15 cellular contexts compared by ENCODE assay signal in genomic region chr6:134516582-134516981, GRCh38.
DNase-seq lines count a peak whose midpoint lies in the region; ATAC-seq and TF ChIP-seq lines count a peak whose summit lies in the region.
"Had no signal": no experiment of that assay in that cellular context is flagged by ENCODE, and none has a peak within 500 bp of the region (broad histone marks: within the 10 kb centered on the region; RNA-seq: fewer than 3 reads in every experiment).

No MANE protein-coding gene starts in this region.

- in situ Hi-C loops in G401 (cut with HindIII; ENCODE audit: low sequenced_read_pairs) = no loop called here

- H3K27me3 ChIP-seq in BLaER1 treated with 17β-estradiol and CSF1 and Interleukin-3, amounts not matched to agents 10 nM and 100 nM = no peaks in the 10 kb centered on the region
- H3K27me3 ChIP-seq in adipocyte (replicated peaks; ENCODE audit: control insufficient read depth, insufficient read depth, low read length) = no peaks in the 10 kb centered on the region
- no peaks in the 10 kb centered on the region for H3K27me3 ChIP-seq in foreskin keratinocyte
- H3K27me3 ChIP-seq in sigmoid colon = no peaks in the 10 kb centered on the region

- H3K27ac ChIP-seq in BLaER1 treated with 17β-estradiol and CSF1 and Interleukin-3, amounts not matched to agents 10 nM and 100 nM = peak overlapping the region; percentile 74 to 87 (median 81)
- peak overlapping the region; percentile 27 for H3K27ac ChIP-seq in foreskin keratinocyte
- peak overlapping the region in 3 of 4 donors; percentile 13 to 46 (median 34) for H3K27ac ChIP-seq in sigmoid colon
- H3K27ac ChIP-seq: WERI-Rb-1 had no signal

- peak overlapping the region in 3 of 10 experiments; percentile 0 to 49 (median 41); a peak in 2 of 20 replicates for H3K4me3 ChIP-seq in BLaER1 treated with 17β-estradiol and CSF1 and Interleukin-3, amounts not matched to agents 10 nM and 100 nM
- H3K4me3 ChIP-seq in adipocyte (ENCODE audit: low read length) = peak overlapping the region; percentile 59
- no peak overlapping the region for H3K4me3 ChIP-seq in sigmoid colon

- H3K4me2 ChIP-seq in BLaER1 treated with 17β-estradiol and CSF1 and Interleukin-3, amounts not matched to agents 10 nM and 100 nM = peak overlapping the region; percentile 72 to 95 (median 84)

- no peaks in the 10 kb centered on the region for H3K9me3 ChIP-seq in BLaER1 treated with 17β-estradiol and CSF1 and Interleukin-3, amounts not matched to agents 10 nM and 100 nM (replicated peaks in 1 of 11)
- H3K9me3 ChIP-seq in adipocyte (ENCODE audit: control insufficient read depth, low read length) (no peaks in the 10 kb centered on the region), sigmoid colon (no peaks in the 10 kb centered on the region)

- TF ChIP-seq CTCF in foreskin keratinocyte (conservative IDR thresholded peaks at IDR 0.05) = no peak
- no peak for TF ChIP-seq CTCF in sigmoid colon (IDR thresholded peaks at IDR 0.05)

- H3K9ac ChIP-seq in BLaER1 treated with 17β-estradiol and CSF1 and Interleukin-3, amounts not matched to agents 10 nM and 100 nM = peak overlapping the region; percentile 59 to 80 (median 73); a peak in 21 of 22 replicates
- H3K9ac ChIP-seq in adipocyte (ENCODE audit: low read length) = no peak overlapping the region

- DNase-seq in adipocyte (ENCODE audit: low read depth) = no peak
- no peak for DNase-seq in foreskin keratinocyte
- no peak for DNase-seq in sigmoid colon
- DNase-seq in activated CD8-positive, alpha-beta memory T cell treated with anti-CD3 and anti-CD28 coated beads, Interleukin-2, amount 50 U/mL, for 48 hours = no peak
- no peak for DNase-seq in NCI-H524 (lab: John Stamatoyannopoulos, UW)
- DNase-seq in G401 (ENCODE audit: low spot score) = no peak
- DNase-seq in T1000 (lab: John Stamatoyannopoulos, UW) = no peak
- DNase-seq: activated gamma-delta T cell treated with Interleukin-2 at 50 U/mL for 16 hours; effector CD8-positive, alpha-beta T cell; MM.1S; NCI-H82; T-helper 1 cell; WERI-Rb-1 had no signal

- no peak for TF ChIP-seq POLR2A in sigmoid colon (IDR thresholded peaks at IDR 0.05)

- H3K4me1 ChIP-seq in BLaER1 treated with 17β-estradiol and CSF1 and Interleukin-3, amounts not matched to agents 10 nM and 100 nM = peaks cover 82 to 97% (median 93%) of the 10 kb centered on the region in 10 experiments
- H3K4me1 ChIP-seq in adipocyte (ENCODE audit: control insufficient read depth, insufficient read depth, low read length) (peaks cover 39% of the 10 kb centered on the region), foreskin keratinocyte (peaks cover 16% of the 10 kb centered on the region), sigmoid colon (peaks cover 0 to 12% (median 6%) of the 10 kb centered on the region in 4 donors)

- ATAC-seq in foreskin keratinocyte = no peak
- ATAC-seq: stimulated activated effector memory CD8-positive, alpha-beta T cell treated with anti-CD3 and anti-CD28 coated beads, Interleukin-12 subunit alpha, Interleukin-12 subunit beta, amount 100 ng/mL, for 72 hours had no signal

- H3K36me3 ChIP-seq in BLaER1 treated with 17β-estradiol and CSF1 and Interleukin-3, amounts not matched to agents 10 nM and 100 nM = no peaks in the 10 kb centered on the region
- H3K36me3 ChIP-seq in adipocyte (ENCODE audit: control insufficient read depth, insufficient read depth, low read length, severe bottlenecking) (no peaks in the 10 kb centered on the region), sigmoid colon (no peaks in the 10 kb centered on the region)
- H3K36me3 ChIP-seq: WERI-Rb-1 had no signal

- H4K20me1 ChIP-seq in BLaER1 treated with 17β-estradiol and CSF1 and Interleukin-3, amounts not matched to agents 10 nM and 100 nM = no peaks in the 10 kb centered on the region

- no peak for TF ChIP-seq EP300 in sigmoid colon (IDR thresholded peaks at IDR 0.05)

- 83 to 87% methylated on average over 3 of the region's 3 CpGs for WGBS in sigmoid colon, 2 donors

- intact Hi-C loops in sigmoid colon (cut with DNase I) = no loop called here

Comparison
In these comparisons a context has a peak if more than half of its experiments do, and no peak if none do; other contexts are left out.
1. H3K27ac ChIP-seq: peak in every context shown above with its lines; median percentile 81 in BLaER1 treated with 17β-estradiol and CSF1 and Interleukin-3, amounts not matched to agents 10 nM and 100 nM; 34 in sigmoid colon; 27 in foreskin keratinocyte.